4 cellular contexts compared by ENCODE assay signal in the genomic region with DNA sequence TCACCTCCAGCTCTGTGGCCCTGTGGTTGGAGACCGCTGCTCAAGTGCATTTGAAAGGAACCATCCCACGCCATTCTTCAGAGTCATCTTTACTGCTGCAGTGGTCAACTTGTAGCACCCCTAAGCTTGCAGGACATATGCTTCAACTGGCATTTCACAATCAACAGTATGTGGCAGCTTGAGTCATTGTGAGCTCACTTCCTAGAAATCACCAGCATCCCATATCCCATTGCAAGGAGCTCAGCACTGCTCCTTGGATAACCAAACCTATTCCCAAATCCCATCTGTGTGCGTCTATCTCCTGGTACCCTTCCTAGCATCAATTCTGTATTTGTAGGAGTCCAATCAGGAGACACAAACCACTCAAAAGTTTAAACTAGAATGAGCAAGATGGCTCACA. TPM values are rescaled to one million over a fixed set of nuclear protein-coding genes. Genes with fewer than 3 reads are reported as not detected.
"Had no signal": no experiment of that assay in that cellular context is flagged by ENCODE, and none has a peak within 500 bp of the region (broad histone marks: within the 10 kb centered on the region; RNA-seq: fewer than 3 reads in every experiment).

No MANE protein-coding gene starts in this region.

RNA-seq across cellular contexts. Expression of a gene that starts 51.0 kb away (rescaled TPM):
- total RNA-seq: LHCN-M2, M059J, MCF 10A, NCI-H460 had no signal
